1 cellular context compared by ENCODE assay signal in the genomic region with DNA sequence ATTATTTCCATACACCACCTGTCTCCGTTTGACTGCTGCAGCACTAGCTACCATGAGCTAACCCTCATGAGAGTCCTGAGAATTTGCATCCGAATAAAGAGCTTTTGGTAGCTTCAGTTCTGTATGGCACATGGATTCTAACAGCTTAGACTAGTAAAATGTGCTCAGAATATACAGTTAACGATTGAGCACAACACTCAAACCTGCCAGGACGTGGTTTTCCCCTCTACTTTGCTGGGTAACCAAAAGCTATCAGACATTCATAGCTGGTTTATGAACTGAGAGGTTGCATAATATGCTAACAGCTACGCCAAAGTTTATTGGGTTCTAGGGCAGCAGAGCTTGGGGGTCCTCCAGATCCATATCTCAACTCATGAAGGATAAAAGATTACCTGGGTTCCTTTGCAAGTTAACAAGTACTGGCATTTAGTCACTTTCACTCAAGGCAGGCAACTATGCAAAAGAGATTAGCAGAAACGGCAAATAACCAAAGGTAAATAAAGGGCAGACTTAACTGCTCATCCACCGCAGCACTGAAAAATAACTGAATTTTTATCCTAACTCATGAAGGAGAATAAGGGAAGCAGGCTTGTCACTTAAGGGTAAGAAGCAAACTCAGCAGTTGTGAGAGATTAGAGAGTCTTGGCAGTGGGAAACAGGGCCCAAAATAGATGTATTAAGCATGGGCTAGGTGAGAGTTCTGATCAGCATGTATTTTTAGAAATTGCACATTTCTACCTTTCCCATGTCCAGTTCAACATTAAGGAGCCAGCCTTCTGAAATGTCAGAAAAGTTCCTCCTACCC.
A peak's percentile ranks its signal among the peaks of the same experiment; 100 is the strongest.
TF ChIP-seq lines count a peak whose summit lies in the region.

No MANE protein-coding gene starts in this region.

TF ChIP-seq in GM12878, 131 proteins besides CTCF, POLR2A, EP300 and RAD21:
- TF ChIP-seq MEF2A (IDR thresholded peaks at IDR 0.05; ENCODE audit: insufficient read depth, low read depth, low read length): 0 out of 2 replicates have a peak, but pooled peaks have one; percentile 38
- 0 out of 3 replicates have a peak, but pooled peaks have one; percentile 41 for TF ChIP-seq POU2F2 (IDR thresholded peaks at IDR 0.05; ENCODE audit: borderline replicate concordance, low read depth, low read length)
- no peak for TF ChIP-seq SPI1 (IDR thresholded peaks at IDR 0.05; ENCODE audit: borderline replicate concordance, insufficient read depth, low read depth, low read length)
- no peak for TF ChIP-seq ZNF217 (IDR thresholded peaks at IDR 0.05)
- TF ChIP-seq, protein P1, sequence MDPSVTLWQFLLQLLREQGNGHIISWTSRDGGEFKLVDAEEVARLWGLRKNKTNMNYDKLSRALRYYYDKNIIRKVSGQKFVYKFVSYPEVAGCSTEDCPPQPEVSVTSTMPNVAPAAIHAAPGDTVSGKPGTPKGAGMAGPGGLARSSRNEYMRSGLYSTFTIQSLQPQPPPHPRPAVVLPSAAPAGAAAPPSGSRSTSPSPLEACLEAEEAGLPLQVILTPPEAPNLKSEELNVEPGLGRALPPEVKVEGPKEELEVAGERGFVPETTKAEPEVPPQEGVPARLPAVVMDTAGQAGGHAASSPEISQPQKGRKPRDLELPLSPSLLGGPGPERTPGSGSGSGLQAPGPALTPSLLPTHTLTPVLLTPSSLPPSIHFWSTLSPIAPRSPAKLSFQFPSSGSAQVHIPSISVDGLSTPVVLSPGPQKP (IDR thresholded peaks at IDR 0.05; ENCODE audit: low read depth, low read length): no peak
- TF ChIP-seq, protein P2, sequence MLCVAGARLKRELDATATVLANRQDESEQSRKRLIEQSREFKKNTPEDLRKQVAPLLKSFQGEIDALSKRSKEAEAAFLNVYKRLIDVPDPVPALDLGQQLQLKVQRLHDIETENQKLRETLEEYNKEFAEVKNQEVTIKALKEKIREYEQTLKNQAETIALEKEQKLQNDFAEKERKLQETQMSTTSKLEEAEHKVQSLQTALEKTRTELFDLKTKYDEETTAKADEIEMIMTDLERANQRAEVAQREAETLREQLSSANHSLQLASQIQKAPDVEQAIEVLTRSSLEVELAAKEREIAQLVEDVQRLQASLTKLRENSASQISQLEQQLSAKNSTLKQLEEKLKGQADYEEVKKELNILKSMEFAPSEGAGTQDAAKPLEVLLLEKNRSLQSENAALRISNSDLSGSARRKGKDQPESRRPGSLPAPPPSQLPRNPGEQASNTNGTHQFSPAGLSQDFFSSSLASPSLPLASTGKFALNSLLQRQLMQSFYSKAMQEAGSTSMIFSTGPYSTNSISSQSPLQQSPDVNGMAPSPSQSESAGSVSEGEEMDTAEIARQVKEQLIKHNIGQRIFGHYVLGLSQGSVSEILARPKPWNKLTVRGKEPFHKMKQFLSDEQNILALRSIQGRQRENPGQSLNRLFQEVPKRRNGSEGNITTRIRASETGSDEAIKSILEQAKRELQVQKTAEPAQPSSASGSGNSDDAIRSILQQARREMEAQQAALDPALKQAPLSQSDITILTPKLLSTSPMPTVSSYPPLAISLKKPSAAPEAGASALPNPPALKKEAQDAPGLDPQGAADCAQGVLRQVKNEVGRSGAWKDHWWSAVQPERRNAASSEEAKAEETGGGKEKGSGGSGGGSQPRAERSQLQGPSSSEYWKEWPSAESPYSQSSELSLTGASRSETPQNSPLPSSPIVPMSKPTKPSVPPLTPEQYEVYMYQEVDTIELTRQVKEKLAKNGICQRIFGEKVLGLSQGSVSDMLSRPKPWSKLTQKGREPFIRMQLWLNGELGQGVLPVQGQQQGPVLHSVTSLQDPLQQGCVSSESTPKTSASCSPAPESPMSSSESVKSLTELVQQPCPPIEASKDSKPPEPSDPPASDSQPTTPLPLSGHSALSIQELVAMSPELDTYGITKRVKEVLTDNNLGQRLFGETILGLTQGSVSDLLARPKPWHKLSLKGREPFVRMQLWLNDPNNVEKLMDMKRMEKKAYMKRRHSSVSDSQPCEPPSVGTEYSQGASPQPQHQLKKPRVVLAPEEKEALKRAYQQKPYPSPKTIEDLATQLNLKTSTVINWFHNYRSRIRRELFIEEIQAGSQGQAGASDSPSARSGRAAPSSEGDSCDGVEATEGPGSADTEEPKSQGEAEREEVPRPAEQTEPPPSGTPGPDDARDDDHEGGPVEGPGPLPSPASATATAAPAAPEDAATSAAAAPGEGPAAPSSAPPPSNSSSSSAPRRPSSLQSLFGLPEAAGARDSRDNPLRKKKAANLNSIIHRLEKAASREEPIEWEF (IDR thresholded peaks at IDR 0.05; ENCODE audit: insufficient replicate concordance, low read depth, low read length): no peak
- TF ChIP-seq RUNX3 (IDR thresholded peaks at IDR 0.05; ENCODE audit: low read length): peak; percentile 40
- TF ChIP-seq ESRRA (IDR thresholded peaks at IDR 0.05; ENCODE audit: low read length): no peak
